ENCODE assay signal across 8 cellular contexts in genomic region chr11:76807206-76807875, GRCh38. TPM values are rescaled to one million over a fixed set of nuclear protein-coding genes. Genes with fewer than 3 reads are reported as not detected.
DNase-seq lines count a peak whose midpoint lies in the region; ATAC-seq, FAIRE-seq and TF ChIP-seq lines count a peak whose summit lies in the region.

No MANE protein-coding gene starts in this region.

- peak; percentile 82 for ATAC-seq in body of pancreas
- no peak for ATAC-seq in GM21528 (IDR thresholded peaks at IDR 0.05; ENCODE audit: low FRiP score, unreplicated experiment)

- no peaks in the 10 kb centered on the region for H3K79me2 ChIP-seq in ACC112 (ENCODE audit: control insufficient read depth, insufficient read depth, low read length, unreplicated experiment)

- H3K4me1 ChIP-seq in ACC112 (ENCODE audit: control insufficient read depth, insufficient read depth, low read length, unreplicated experiment): peaks cover 35% of the 10 kb centered on the region
- peaks cover 23% of the 10 kb centered on the region for H3K4me1 ChIP-seq in body of pancreas

- H3K27ac ChIP-seq in ACC112 (ENCODE audit: low read depth, low read length) (no peak overlapping the region), body of pancreas (no peak overlapping the region)

- no peak overlapping the region for H3K4me3 Mint-ChIP-seq in immature natural killer cell

- TF ChIP-seq CTCF in body of pancreas (IDR thresholded peaks at IDR 0.05): peak; percentile 60 to 77 (median 71)

- H3K4me3 ChIP-seq in ACC112 (ENCODE audit: low read depth, low read length) (no peak overlapping the region; the same call in 1 of the 2 replicates), body of pancreas (no peak overlapping the region)

- FAIRE-seq in GM18507 (lab: Jason Lieb, UNC): peak; percentile 77

- intact Hi-C loops in body of pancreas (cut with DNase I): no loop called here

- H3K9me3 ChIP-seq in body of pancreas: no peaks in the 10 kb centered on the region

- WGBS in body of pancreas, 2 donors: 12% methylated on average over 17 to 19 of the region's 19 CpGs

- H3K36me3 Mint-ChIP-seq in immature natural killer cell: no peaks in the 10 kb centered on the region

- peaks cover 0 to 5% (median 4%) of the 10 kb centered on the region in 3 donors for H3K27me3 Mint-ChIP-seq in immature natural killer cell (ENCODE audit: low read depth in 3 of 3)

- DNase-seq in GM18507 (ENCODE audit: extremely low spot score, insufficient read length, low read depth): peak; percentile 45
- peak; percentile 31 for DNase-seq in NCI-H2029 treated with DMSO at 0.1 percent for 48 hours (lab: John Stamatoyannopoulos, UW)
- peak; percentile 84 for DNase-seq in UCSD-AML1 (lab: John Stamatoyannopoulos, UW; ENCODE audit: unreplicated experiment)
- peak; percentile 84 to 93 (median 89) for DNase-seq in body of pancreas
- peak; percentile 16 to 31 (median 23) for DNase-seq in immature natural killer cell
- peak; percentile 41 to 73 for DNase-seq in stimulated activated CD4-positive, alpha-beta T cell treated with anti-CD3 and anti-CD28 coated beads, Interleukin-12 subunit alpha, Interleukin-12 subunit beta, amount 100 ng/mL, for 24 hours (ENCODE audit: low read depth in 2 of 2)

- peaks cover 0 to 2% (median 0%) of the 10 kb centered on the region in 6 donors for H3K9me3 Mint-ChIP-seq in immature natural killer cell

- H3K27me3 ChIP-seq in ACC112 (ENCODE audit: insufficient read depth, low read length): no peaks in the 10 kb centered on the region
- H3K27me3 ChIP-seq in body of pancreas: no peaks in the 10 kb centered on the region

- no peak for TF ChIP-seq POLR2A in body of pancreas (IDR thresholded peaks at IDR 0.05)

- H3K27ac Mint-ChIP-seq in immature natural killer cell: no peak overlapping the region

- H3K4me1 Mint-ChIP-seq in immature natural killer cell: no peaks in the 10 kb centered on the region

- H3K36me3 ChIP-seq in ACC112 (ENCODE audit: insufficient read depth, low read length) (no peaks in the 10 kb centered on the region), body of pancreas (replicated peaks in 1 of 2; ENCODE audit: insufficient read depth in 1 of 2, low read depth in 2 of 2) (no peaks in the 10 kb centered on the region)

- H2AFZ ChIP-seq in ACC112 (ENCODE audit: low read length, unreplicated experiment): peak overlapping the region; percentile 65

RNA-seq across cellular contexts. Expression of gene TSKU, which starts 24.2 kb away (rescaled TPM):
- 10 to 100 TPM; 32.7 to 51.7 TPM for total RNA-seq in body of pancreas
- polyA plus RNA-seq in immature natural killer cell: not detected

RNA-seq across cellular contexts. Expression of gene ACER3, which starts 53.4 kb away (rescaled TPM):
- total RNA-seq in body of pancreas: 1 to 10 TPM; 4.6 to 5.2 TPM
- polyA plus RNA-seq in immature natural killer cell: 1 to 10 TPM; 3.3 to 8.4 (median 5.3) TPM

Comparison
In these comparisons a context has a peak if more than half of its experiments do, and no peak if none do; other contexts are left out.
1. DNase-seq: peak in every context shown above with its lines; median percentile 89 in body of pancreas; 84 in UCSD-AML1; 57 in stimulated activated CD4-positive, alpha-beta T cell treated with anti-CD3 and anti-CD28 coated beads, Interleukin-12 subunit alpha, Interleukin-12 subunit beta, amount 100 ng/mL, for 24 hours; 45 in GM18507; 31 in NCI-H2029 treated with DMSO at 0.1 percent for 48 hours; 23 in immature natural killer cell.